1 cellular context compared by ENCODE assay signal in genomic region chr22:19679476-19680099, GRCh38.
TF ChIP-seq lines count a peak whose summit lies in the region.

No MANE protein-coding gene starts in this region.

TF ChIP-seq in K562, 482 proteins besides CTCF, POLR2A, EP300 and RAD21 (continued from another document and continues in another):
- TF ChIP-seq FOXP4 (CRISPR knock-in tag; IDR thresholded peaks at IDR 0.05; ENCODE audit: borderline replicate concordance) (no peak), ZNF354B (CRISPR knock-in tag; IDR thresholded peaks at IDR 0.05) (no peak), ZFP91 (CRISPR knock-in tag; IDR thresholded peaks at IDR 0.05) (no peak), NFXL1 (CRISPR knock-in tag; IDR thresholded peaks at IDR 0.05) (no peak), TEAD2 (tag; IDR thresholded peaks at IDR 0.05) (no peak), ZKSCAN8 (CRISPR knock-in tag; IDR thresholded peaks at IDR 0.05) (no peak), ZNF165 (CRISPR knock-in tag; IDR thresholded peaks at IDR 0.05; ENCODE audit: borderline replicate concordance) (0 out of 2 replicates have a peak, but pooled peaks have one; percentile 32), THRA (IDR thresholded peaks at IDR 0.05) (no peak), ELF2 (CRISPR knock-in tag; IDR thresholded peaks at IDR 0.05) (no peak), ELK3 (CRISPR knock-in tag; IDR thresholded peaks at IDR 0.05) (no peak), ZNF695 (CRISPR knock-in tag; IDR thresholded peaks at IDR 0.05) (no peak), IRF1 (CRISPR knock-in tag; IDR thresholded peaks at IDR 0.05; ENCODE audit: borderline replicate concordance) (no peak), REST (CRISPR knock-in tag; IDR thresholded peaks at IDR 0.05; ENCODE audit: low read depth) (no peak), TEAD1 (CRISPR knock-in tag; IDR thresholded peaks at IDR 0.05) (no peak), CGGBP1 (CRISPR knock-in tag; IDR thresholded peaks at IDR 0.05) (0 out of 2 replicates have a peak, but pooled peaks have one; percentile 24), HMGN3 (IDR thresholded peaks at IDR 0.05; ENCODE audit: borderline replicate concordance, extremely low read depth, insufficient read length, low read depth, low read length) (peak; percentile 85), RB1 (IDR thresholded peaks at IDR 0.05; ENCODE audit: low read depth) (peak; percentile 96), ZNF395 (CRISPR knock-in tag; IDR thresholded peaks at IDR 0.05) (no peak), PHTF2 (CRISPR knock-in tag; IDR thresholded peaks at IDR 0.05) (no peak), CSDE1 (IDR thresholded peaks at IDR 0.05) (no peak; a peak in 1 of 4 replicates), NCOA1 (IDR thresholded peaks at IDR 0.05; ENCODE audit: low read depth) (no peak), NFIC (IDR thresholded peaks at IDR 0.05) (no peak), CREB5 (CRISPR knock-in tag; IDR thresholded peaks at IDR 0.05) (no peak), NBN (IDR thresholded peaks at IDR 0.05; ENCODE audit: low read depth) (no peak), GMEB1 (CRISPR knock-in tag; IDR thresholded peaks at IDR 0.05) (no peak), CLOCK (CRISPR knock-in tag; IDR thresholded peaks at IDR 0.05; ENCODE audit: borderline replicate concordance) (no peak), POLR2G (IDR thresholded peaks at IDR 0.05; ENCODE audit: low read depth, low read length) (no peak), NONO (IDR thresholded peaks at IDR 0.05; ENCODE audit: low read depth in 2 of 2, low read length in 1 of 2) (peak in 1 of 2 experiments; percentile 79; a peak in 2 of 4 replicates), HDAC3 (IDR thresholded peaks at IDR 0.05; ENCODE audit: borderline replicate concordance, partially characterized antibody) (no peak), PHB (CRISPR knock-in tag; IDR thresholded peaks at IDR 0.05) (no peak), HNRNPLL (IDR thresholded peaks at IDR 0.05; ENCODE audit: low read depth, low read length, poor library complexity, severe bottlenecking) (peak; percentile 44), THAP7 (CRISPR knock-in tag; IDR thresholded peaks at IDR 0.05) (no peak), ZNF766 (CRISPR knock-in tag; conservative IDR thresholded peaks at IDR 0.05) (no peak), MCM2 (IDR thresholded peaks at IDR 0.05; ENCODE audit: low read depth) (no peak), RFX1 (IDR thresholded peaks at IDR 0.05) (no peak), CREBBP (IDR thresholded peaks at IDR 0.05; ENCODE audit: low read depth, low read length) (no peak), KLF10 (CRISPR knock-in tag; IDR thresholded peaks at IDR 0.05) (no peak)
